In genomic region chr11:70314730-70315129, GRCh38 we compare ENCODE assay signal across 14 cellular contexts. TPM values are rescaled to one million over a fixed set of nuclear protein-coding genes. Genes with fewer than 3 reads are reported as not detected.
DNase-seq lines count a peak whose midpoint lies in the region; ATAC-seq and TF ChIP-seq lines count a peak whose summit lies in the region.
"Had no signal": no experiment of that assay in that cellular context is flagged by ENCODE, and none has a peak within 500 bp of the region (broad histone marks: within the 10 kb centered on the region; RNA-seq: fewer than 3 reads in every experiment).

No MANE protein-coding gene starts in this region.

- peak overlapping the region; percentile 27 to 89 for H3K27ac ChIP-seq in left lung
- H3K27ac ChIP-seq: coronary artery, esophagus muscularis mucosa had no signal

- no peak for TF ChIP-seq CTCF in left lung (IDR thresholded peaks at IDR 0.05)

- intact Hi-C loops in left lung (cut with DNase I) = no loop called here

- DNase-seq in stimulated activated CD4-positive, alpha-beta T cell treated with anti-CD3 and anti-CD28 coated beads, Interleukin-15, amount 100 ng/mL, for 24 hours = peak; percentile 7
- no peak for DNase-seq in stimulated activated CD4-positive, alpha-beta T cell treated with anti-CD3 and anti-CD28 coated beads, Interleukin-4, amount 100 ng/mL, for 1 hour
- peak; percentile 85 for DNase-seq in SK-MEL-5 (ENCODE audit: low read depth, low spot score)
- DNase-seq in left lung = peak in 1 of 2 donors; percentile 46
- DNase-seq in inferior parietal cortex (ENCODE audit: extremely low spot score) = no peak
- DNase-seq in NCI-H146 treated with DMSO at 0.1 percent for 48 hours (lab: John Stamatoyannopoulos, UW; ENCODE audit: unreplicated experiment) = no peak
- DNase-seq in NCI-H748 treated with DMSO at 0.1 percent for 48 hours (lab: John Stamatoyannopoulos, UW) = no peak
- DNase-seq: activated effector memory CD4-positive, alpha-beta T cell treated with anti-CD3 and anti-CD28 coated beads, Interleukin-2, amount 50 U/mL, for 16 hours; heart left ventricle; SHP77; stimulated activated CD4-positive, alpha-beta T cell treated with anti-CD3 and anti-CD28 coated beads, Interleukin-12 subunit alpha, Interleukin-12 subunit beta, amount 100 ng/mL, for 4 hours had no signal

- peaks cover 0 to 53% of the 10 kb centered on the region in 2 donors for H3K4me1 ChIP-seq in left lung

- in situ Hi-C loops in SK-MEL-5 (cut with HindIII; ENCODE audit: low pct_unique_long_range_greater_than_20kb, low sequenced_read_pairs) = no loop called here

- no peaks in the 10 kb centered on the region for H3K27me3 ChIP-seq in left lung
- H3K27me3 ChIP-seq: esophagus muscularis mucosa, heart left ventricle had no signal

- no peaks in the 10 kb centered on the region for H3K9me3 ChIP-seq in left lung
- H3K9me3 ChIP-seq: esophagus muscularis mucosa, heart left ventricle had no signal

- no peak for ATAC-seq in left lung
- ATAC-seq in esophagus mucosa = no peak

- peaks cover 0 to 5% of the 10 kb centered on the region in 2 donors for H3K36me3 ChIP-seq in left lung

- peak overlapping the region in 1 of 2 donors; percentile 28 for H3K4me3 ChIP-seq in left lung
- H3K4me3 ChIP-seq: coronary artery, esophagus muscularis mucosa had no signal

RNA-seq across cellular contexts. Expression of gene PPFIA1, which starts 44.2 kb away (rescaled TPM):
- total RNA-seq in SK-MEL-5 (2014; rRNA removed; shearing (Covaris generic)) = 120 and 134 TPM in 2 replicates
- 115 and 160 TPM in 2 replicates for polyA plus RNA-seq in SK-MEL-5 (2015; cell fraction: cytosol; rRNA removed)
- 248 and 399 TPM in 2 replicates for polyA plus RNA-seq in SK-MEL-5 (2015; cell fraction: nucleus; rRNA removed)
- total RNA-seq in left lung (10 to 100 TPM; 52.8 to 66.0 TPM), esophagus mucosa (25.1 TPM)

Comparison
In these comparisons a context has a peak if more than half of its experiments do, and no peak if none do; other contexts are left out.
1. DNase-seq: peak in stimulated activated CD4-positive, alpha-beta T cell treated with anti-CD3 and anti-CD28 coated beads, Interleukin-15, amount 100 ng/mL, for 24 hours (single experiment) and SK-MEL-5 (single experiment); none in stimulated activated CD4-positive, alpha-beta T cell treated with anti-CD3 and anti-CD28 coated beads, Interleukin-4, amount 100 ng/mL, for 1 hour (single experiment), inferior parietal cortex (single experiment), NCI-H146 treated with DMSO at 0.1 percent for 48 hours (single experiment) and NCI-H748 treated with DMSO at 0.1 percent for 48 hours (single experiment).